Comparison of ENCODE assay signal across 1 cellular context in the genomic region with DNA sequence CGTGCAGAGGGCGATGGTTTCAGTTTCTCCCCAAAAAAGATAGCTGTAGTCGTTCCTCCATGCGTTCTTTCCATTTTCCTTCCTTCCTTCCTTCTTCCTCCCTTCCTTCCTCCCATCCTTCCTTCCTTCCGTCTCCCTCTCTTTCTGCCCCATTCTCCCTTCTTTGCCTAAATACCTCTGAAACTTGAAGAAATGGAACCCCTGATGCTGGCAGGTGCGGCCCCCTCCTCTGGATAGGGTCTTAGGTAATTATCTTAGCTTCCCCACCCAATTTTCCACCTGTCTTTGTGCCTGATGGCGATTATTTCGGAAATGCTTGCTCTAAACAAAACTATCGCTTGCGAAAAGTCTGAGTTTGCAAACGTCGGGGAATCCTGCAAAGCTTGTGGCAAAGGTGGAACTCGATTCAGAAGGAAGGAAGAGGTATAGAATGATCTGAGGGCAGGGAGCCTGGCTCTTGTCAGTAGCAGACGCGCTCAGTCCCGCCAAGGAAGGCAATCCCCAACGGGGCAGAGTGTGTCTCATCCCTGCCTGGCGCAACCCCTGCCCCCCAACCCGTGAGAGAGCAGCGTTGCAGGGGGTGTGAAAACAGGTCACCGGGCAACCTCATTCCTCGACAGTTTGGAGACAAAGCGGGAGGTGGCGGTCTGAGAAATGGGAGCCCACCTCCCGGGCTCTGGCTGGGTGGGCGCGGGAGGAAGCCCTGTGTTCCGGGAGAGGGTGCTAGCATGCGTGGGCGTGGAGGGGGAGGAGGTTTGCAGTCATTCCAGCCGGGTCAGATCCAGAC.
TF ChIP-seq lines count a peak whose summit lies in the region.

No MANE protein-coding gene starts in this region.

TF ChIP-seq in endothelial cell of umbilical vein, 7 proteins besides CTCF, POLR2A, EP300 and RAD21:
- TF ChIP-seq EZH2 (IDR thresholded peaks at IDR 0.05; ENCODE audit: borderline replicate concordance, low read depth, low read length, severe bottlenecking) (peak; percentile 32), MYC (IDR thresholded peaks at IDR 0.05; ENCODE audit: low read depth, low read length) (no peak)
